In the genomic region with DNA sequence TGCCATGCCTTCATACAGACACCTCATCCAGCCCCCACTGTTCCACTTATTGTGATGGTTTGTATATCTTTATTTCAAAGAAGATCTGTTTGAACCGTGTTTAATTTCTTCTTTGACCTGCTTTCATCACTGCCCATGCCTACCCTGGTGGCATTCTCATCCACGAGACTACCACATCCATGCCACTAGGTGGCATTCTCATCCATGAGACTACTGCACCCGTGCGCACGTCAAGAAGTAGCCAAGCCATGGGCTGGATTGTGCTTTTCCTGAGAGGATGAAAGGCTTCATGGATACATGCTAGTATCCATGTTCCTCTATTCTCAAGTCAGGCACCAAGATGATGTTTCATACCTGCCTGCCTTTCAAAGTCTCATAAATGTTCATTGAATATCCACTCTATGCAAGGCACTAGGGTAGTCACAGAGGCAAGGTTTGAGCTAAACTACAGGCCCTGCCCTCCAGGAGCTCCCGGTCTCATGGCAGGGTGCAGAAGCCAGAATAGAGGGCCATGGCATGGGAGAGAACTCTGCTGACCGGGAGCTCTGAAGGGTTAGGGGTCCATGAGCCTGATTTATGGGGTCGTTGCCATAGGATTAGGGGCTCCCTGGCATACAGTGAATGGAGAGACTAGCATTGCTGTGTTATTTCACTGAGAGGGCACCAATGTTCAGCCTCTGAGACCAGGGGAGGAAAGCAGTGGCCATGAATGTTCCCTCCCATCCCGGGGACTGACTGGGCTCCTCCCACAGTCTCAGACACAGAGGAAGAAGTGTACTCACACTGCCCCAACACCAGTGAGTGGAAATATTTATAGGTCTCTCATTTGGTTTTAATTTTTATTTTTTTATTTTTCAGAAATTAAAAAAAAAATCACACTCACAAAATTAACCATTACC, we compare ENCODE assay signal across 9 cellular contexts. TPM values are rescaled to one million over a fixed set of nuclear protein-coding genes. Genes with fewer than 3 reads are reported as not detected.
DNase-seq lines count a peak whose midpoint lies in the region; ATAC-seq, FAIRE-seq and TF ChIP-seq lines count a peak whose summit lies in the region.
"Had no signal": no experiment of that assay in that cellular context is flagged by ENCODE, and none has a peak within 500 bp of the region (broad histone marks: within the 10 kb centered on the region; RNA-seq: fewer than 3 reads in every experiment).

No MANE protein-coding gene starts in this region.

- peak; percentile 79 for TF ChIP-seq CTCF in AG10803 (conservative IDR thresholded peaks at IDR 0.05; ENCODE audit: low read length)
- TF ChIP-seq CTCF in GM12873 (IDR thresholded peaks at IDR 0.05; ENCODE audit: insufficient read depth, low read depth, low read length, missing control alignments) = peak; percentile 78
- TF ChIP-seq CTCF in astrocyte (IDR thresholded peaks at IDR 0.05; ENCODE audit: insufficient read depth, low read depth, low read length) = peak; percentile 64
- TF ChIP-seq CTCF in smooth muscle cell (IDR thresholded peaks at IDR 0.05; ENCODE audit: borderline replicate concordance, insufficient read depth, poor library complexity, severe bottlenecking) = peak; percentile 53

- H4K20me1 ChIP-seq in astrocyte (ENCODE audit: insufficient read depth, low read length) (no peaks in the 10 kb centered on the region), smooth muscle cell (ENCODE audit: low read depth) (no peaks in the 10 kb centered on the region)

- H3K9me3 Mint-ChIP-seq in astrocyte (ENCODE audit: unreplicated experiment) = no peaks in the 10 kb centered on the region
- H3K9me3 Mint-ChIP-seq: IgD-negative memory B cell had no signal

- H3K79me2 ChIP-seq in astrocyte (ENCODE audit: insufficient read depth, low read length) (no peaks in the 10 kb centered on the region), smooth muscle cell (ENCODE audit: low read depth) (no peaks in the 10 kb centered on the region)

- no peaks in the 10 kb centered on the region for H3F3A ChIP-seq in smooth muscle cell (ENCODE audit: low read depth)

- no peak overlapping the region for H3K27ac ChIP-seq in astrocyte (ENCODE audit: low read depth, low read length)
- no peak overlapping the region for H3K27ac ChIP-seq in smooth muscle cell (ENCODE audit: low read depth)

- no peaks in the 10 kb centered on the region for H3K36me3 Mint-ChIP-seq in astrocyte (ENCODE audit: low read depth, unreplicated experiment)

- DNase-seq in AG10803 (ENCODE audit: low read depth) (peak; percentile 63), NCI-H69 (lab: John Stamatoyannopoulos, UW) (peak; percentile 36), astrocyte (ENCODE audit: low read depth) (peak; percentile 26), hepatic stellate cell (ENCODE audit: low spot score) (peak; percentile 52), smooth muscle cell (lab: John Stamatoyannopoulos, UW; ENCODE audit: unreplicated experiment) (no peak)

- ATAC-seq in HG03135 (IDR thresholded peaks at IDR 0.05; ENCODE audit: unreplicated experiment) (peak; percentile 85), HG03280 (IDR thresholded peaks at IDR 0.05; ENCODE audit: unreplicated experiment) (no peak)

- no peaks in the 10 kb centered on the region for H3K36me3 ChIP-seq in astrocyte (ENCODE audit: insufficient read depth, low read length)
- no peaks in the 10 kb centered on the region for H3K36me3 ChIP-seq in smooth muscle cell (ENCODE audit: low read depth)

- H3K4me3 Mint-ChIP-seq in astrocyte (ENCODE audit: unreplicated experiment) = no peak overlapping the region
- H3K4me3 Mint-ChIP-seq: IgD-negative memory B cell had no signal

- H3K9ac ChIP-seq in astrocyte (ENCODE audit: low read length) (no peak overlapping the region), smooth muscle cell (ENCODE audit: low read depth) (no peak overlapping the region)

- H3K4me1 ChIP-seq in astrocyte (ENCODE audit: insufficient read depth, low read length) = no peaks in the 10 kb centered on the region
- no peaks in the 10 kb centered on the region for H3K4me1 ChIP-seq in smooth muscle cell (ENCODE audit: low read depth)

- H3K9me3 ChIP-seq in astrocyte (ENCODE audit: insufficient read depth, low read depth, low read length) = no peaks in the 10 kb centered on the region
- H3K9me3 ChIP-seq in smooth muscle cell (replicated peaks; ENCODE audit: low read depth) = no peaks in the 10 kb centered on the region

- H3K27me3 ChIP-seq in astrocyte (ENCODE audit: insufficient read depth, low read length) = no peaks in the 10 kb centered on the region
- no peaks in the 10 kb centered on the region for H3K27me3 ChIP-seq in smooth muscle cell (ENCODE audit: low read depth)

- no peaks in the 10 kb centered on the region for H3K27me3 Mint-ChIP-seq in astrocyte (ENCODE audit: low read depth, unreplicated experiment)
- H3K27me3 Mint-ChIP-seq: IgD-negative memory B cell had no signal

- peak; percentile 96 for FAIRE-seq in astrocyte (lab: Jason Lieb, UNC)

- H2AFZ ChIP-seq in astrocyte (ENCODE audit: low read depth, low read length) = no peak overlapping the region
- H2AFZ ChIP-seq in smooth muscle cell (ENCODE audit: low read depth) = no peak overlapping the region

- H3K27ac Mint-ChIP-seq in astrocyte (ENCODE audit: unreplicated experiment) = peak overlapping the region; percentile 75
- H3K27ac Mint-ChIP-seq: IgD-negative memory B cell had no signal

- peaks cover 5% of the 10 kb centered on the region for H3K4me1 Mint-ChIP-seq in astrocyte (ENCODE audit: low read depth, unreplicated experiment)
- H3K4me1 Mint-ChIP-seq: IgD-negative memory B cell had no signal

- WGBS in smooth muscle cell (ENCODE audit: low lambda C conversion rate) = 56% methylated on average over 9 of the region's 9 CpGs

- H3K4me3 ChIP-seq in AG10803 (ENCODE audit: low read length) (no peak overlapping the region), astrocyte (ENCODE audit: insufficient read depth, low read depth, low read length) (no peak overlapping the region), smooth muscle cell (no peak overlapping the region)

- no peak overlapping the region for H3K4me2 ChIP-seq in astrocyte (ENCODE audit: low read length)
- H3K4me2 ChIP-seq in smooth muscle cell = no peak overlapping the region

RNA-seq across cellular contexts. Expression of a gene that starts 24.8 kb away (rescaled TPM):
- total RNA-seq in astrocyte = 36.4 and 42.4 TPM in 2 replicates
- total RNA-seq in smooth muscle cell = 31.2 and 31.3 TPM in 2 replicates
- polyA plus RNA-seq in smooth muscle cell = 50.6 and 52.5 TPM in 2 replicates

RNA-seq across cellular contexts. Expression of a gene that starts 33.7 kb away (rescaled TPM):
- not detected in 2 replicates for total RNA-seq in astrocyte
- not detected in 2 replicates for total RNA-seq in smooth muscle cell
- not detected in 2 replicates for polyA plus RNA-seq in smooth muscle cell
- polyA plus RNA-seq: IgD-negative memory B cell had no signal
